1 cellular context compared by ENCODE assay signal in genomic region chr19:13116282-13117175, GRCh38.
TF ChIP-seq lines count a peak whose summit lies in the region.

Gene TRMT1, minus strand, starts transcription at chr19:13116740. Its CDS starts 341 bp downstream, at chr19:13116399.

TF ChIP-seq in HepG2, 621 proteins besides CTCF, POLR2A, EP300 and RAD21 (continued from another document and continues in another):
- TF ChIP-seq, protein P1, sequence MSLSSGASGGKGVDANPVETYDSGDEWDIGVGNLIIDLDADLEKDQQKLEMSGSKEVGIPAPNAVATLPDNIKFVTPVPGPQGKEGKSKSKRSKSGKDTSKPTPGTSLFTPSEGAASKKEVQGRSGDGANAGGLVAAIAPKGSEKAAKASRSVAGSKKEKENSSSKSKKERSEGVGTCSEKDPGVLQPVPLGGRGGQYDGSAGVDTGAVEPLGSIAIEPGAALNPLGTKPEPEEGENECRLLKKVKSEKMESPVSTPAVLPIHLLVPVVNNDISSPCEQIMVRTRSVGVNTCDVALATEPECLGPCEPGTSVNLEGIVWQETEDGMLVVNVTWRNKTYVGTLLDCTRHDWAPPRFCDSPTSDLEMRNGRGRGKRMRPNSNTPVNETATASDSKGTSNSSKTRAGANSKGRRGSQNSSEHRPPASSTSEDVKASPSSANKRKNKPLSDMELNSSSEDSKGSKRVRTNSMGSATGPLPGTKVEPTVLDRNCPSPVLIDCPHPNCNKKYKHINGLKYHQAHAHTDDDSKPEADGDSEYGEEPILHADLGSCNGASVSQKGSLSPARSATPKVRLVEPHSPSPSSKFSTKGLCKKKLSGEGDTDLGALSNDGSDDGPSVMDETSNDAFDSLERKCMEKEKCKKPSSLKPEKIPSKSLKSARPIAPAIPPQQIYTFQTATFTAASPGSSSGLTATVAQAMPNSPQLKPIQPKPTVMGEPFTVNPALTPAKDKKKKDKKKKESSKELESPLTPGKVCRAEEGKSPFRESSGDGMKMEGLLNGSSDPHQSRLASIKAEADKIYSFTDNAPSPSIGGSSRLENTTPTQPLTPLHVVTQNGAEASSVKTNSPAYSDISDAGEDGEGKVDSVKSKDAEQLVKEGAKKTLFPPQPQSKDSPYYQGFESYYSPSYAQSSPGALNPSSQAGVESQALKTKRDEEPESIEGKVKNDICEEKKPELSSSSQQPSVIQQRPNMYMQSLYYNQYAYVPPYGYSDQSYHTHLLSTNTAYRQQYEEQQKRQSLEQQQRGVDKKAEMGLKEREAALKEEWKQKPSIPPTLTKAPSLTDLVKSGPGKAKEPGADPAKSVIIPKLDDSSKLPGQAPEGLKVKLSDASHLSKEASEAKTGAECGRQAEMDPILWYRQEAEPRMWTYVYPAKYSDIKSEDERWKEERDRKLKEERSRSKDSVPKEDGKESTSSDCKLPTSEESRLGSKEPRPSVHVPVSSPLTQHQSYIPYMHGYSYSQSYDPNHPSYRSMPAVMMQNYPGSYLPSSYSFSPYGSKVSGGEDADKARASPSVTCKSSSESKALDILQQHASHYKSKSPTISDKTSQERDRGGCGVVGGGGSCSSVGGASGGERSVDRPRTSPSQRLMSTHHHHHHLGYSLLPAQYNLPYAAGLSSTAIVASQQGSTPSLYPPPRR (CRISPR knock-in tag; IDR thresholded peaks at IDR 0.05; ENCODE audit: borderline replicate concordance): no peak; the same call in 1 of the 2 replicates
- no peak for TF ChIP-seq HDAC6 (IDR thresholded peaks at IDR 0.05; ENCODE audit: low read depth, low read length)
- TF ChIP-seq ZNF251 (CRISPR knock-in tag; IDR thresholded peaks at IDR 0.05): no peak
- TF ChIP-seq, protein P2, sequence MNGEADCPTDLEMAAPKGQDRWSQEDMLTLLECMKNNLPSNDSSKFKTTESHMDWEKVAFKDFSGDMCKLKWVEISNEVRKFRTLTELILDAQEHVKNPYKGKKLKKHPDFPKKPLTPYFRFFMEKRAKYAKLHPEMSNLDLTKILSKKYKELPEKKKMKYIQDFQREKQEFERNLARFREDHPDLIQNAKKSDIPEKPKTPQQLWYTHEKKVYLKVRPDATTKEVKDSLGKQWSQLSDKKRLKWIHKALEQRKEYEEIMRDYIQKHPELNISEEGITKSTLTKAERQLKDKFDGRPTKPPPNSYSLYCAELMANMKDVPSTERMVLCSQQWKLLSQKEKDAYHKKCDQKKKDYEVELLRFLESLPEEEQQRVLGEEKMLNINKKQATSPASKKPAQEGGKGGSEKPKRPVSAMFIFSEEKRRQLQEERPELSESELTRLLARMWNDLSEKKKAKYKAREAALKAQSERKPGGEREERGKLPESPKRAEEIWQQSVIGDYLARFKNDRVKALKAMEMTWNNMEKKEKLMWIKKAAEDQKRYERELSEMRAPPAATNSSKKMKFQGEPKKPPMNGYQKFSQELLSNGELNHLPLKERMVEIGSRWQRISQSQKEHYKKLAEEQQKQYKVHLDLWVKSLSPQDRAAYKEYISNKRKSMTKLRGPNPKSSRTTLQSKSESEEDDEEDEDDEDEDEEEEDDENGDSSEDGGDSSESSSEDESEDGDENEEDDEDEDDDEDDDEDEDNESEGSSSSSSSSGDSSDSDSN (CRISPR knock-in tag; IDR thresholded peaks at IDR 0.05): peak; percentile 60
- no peak for TF ChIP-seq FOXJ3 (CRISPR knock-in tag; IDR thresholded peaks at IDR 0.05; ENCODE audit: borderline replicate concordance)
- TF ChIP-seq, protein P3, sequence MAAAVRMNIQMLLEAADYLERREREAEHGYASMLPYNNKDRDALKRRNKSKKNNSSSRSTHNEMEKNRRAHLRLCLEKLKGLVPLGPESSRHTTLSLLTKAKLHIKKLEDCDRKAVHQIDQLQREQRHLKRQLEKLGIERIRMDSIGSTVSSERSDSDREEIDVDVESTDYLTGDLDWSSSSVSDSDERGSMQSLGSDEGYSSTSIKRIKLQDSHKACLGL (CRISPR knock-in tag; IDR thresholded peaks at IDR 0.05): peak; percentile 99; the same call in 1 of the 2 replicates
- 0 out of 2 replicates have a peak, but pooled peaks have one; percentile 22 for TF ChIP-seq E2F5 (CRISPR knock-in tag; conservative IDR thresholded peaks at IDR 0.05)
- TF ChIP-seq ZNF782 (CRISPR knock-in tag; IDR thresholded peaks at IDR 0.05; ENCODE audit: borderline replicate concordance): no peak; the same call in 1 of the 2 replicates
- peak; percentile 40; the same call in 1 of the 2 replicates for TF ChIP-seq ZNF225 (CRISPR knock-in tag; IDR thresholded peaks at IDR 0.05)
- no peak for TF ChIP-seq CHCHD3 (CRISPR knock-in tag; IDR thresholded peaks at IDR 0.05)
- TF ChIP-seq, protein P4, sequence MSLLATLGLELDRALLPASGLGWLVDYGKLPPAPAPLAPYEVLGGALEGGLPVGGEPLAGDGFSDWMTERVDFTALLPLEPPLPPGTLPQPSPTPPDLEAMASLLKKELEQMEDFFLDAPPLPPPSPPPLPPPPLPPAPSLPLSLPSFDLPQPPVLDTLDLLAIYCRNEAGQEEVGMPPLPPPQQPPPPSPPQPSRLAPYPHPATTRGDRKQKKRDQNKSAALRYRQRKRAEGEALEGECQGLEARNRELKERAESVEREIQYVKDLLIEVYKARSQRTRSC (CRISPR knock-in tag; IDR thresholded peaks at IDR 0.05; ENCODE audit: low read depth): 0 out of 2 replicates have a peak, but pooled peaks have one; percentile 48
- no peak for TF ChIP-seq GATA4 (IDR thresholded peaks at IDR 0.05; ENCODE audit: borderline replicate concordance, low read depth)
- TF ChIP-seq PHF20 (CRISPR knock-in tag; IDR thresholded peaks at IDR 0.05): peak; percentile 99
- peak; percentile 99 for TF ChIP-seq ZMYM3 (CRISPR knock-in tag; IDR thresholded peaks at IDR 0.05)
- peak; percentile 33; the same call in 1 of the 2 replicates for TF ChIP-seq JUND (CRISPR knock-in tag; IDR thresholded peaks at IDR 0.05)
- no peak for TF ChIP-seq PHB2 (IDR thresholded peaks at IDR 0.05; ENCODE audit: partially characterized antibody)
- no peak for TF ChIP-seq ZNF557 (CRISPR knock-in tag; IDR thresholded peaks at IDR 0.05)
- 0 out of 2 replicates have a peak, but pooled peaks have one; percentile 55 for TF ChIP-seq MAF1 (CRISPR knock-in tag; IDR thresholded peaks at IDR 0.05; ENCODE audit: borderline replicate concordance)
- TF ChIP-seq ZSCAN30 (CRISPR knock-in tag; IDR thresholded peaks at IDR 0.05): no peak
- peak; percentile 99 for TF ChIP-seq KDM1A (CRISPR knock-in tag; IDR thresholded peaks at IDR 0.05)
- TF ChIP-seq ZNF3 (CRISPR knock-in tag; IDR thresholded peaks at IDR 0.05): no peak
- TF ChIP-seq SSRP1 (CRISPR knock-in tag; IDR thresholded peaks at IDR 0.05): no peak
- no peak for TF ChIP-seq ZNF678 (CRISPR knock-in tag; IDR thresholded peaks at IDR 0.05)
- TF ChIP-seq ETV5 (CRISPR knock-in tag; IDR thresholded peaks at IDR 0.05; ENCODE audit: borderline replicate concordance): peak; percentile 53; the same call in 1 of the 2 replicates
- TF ChIP-seq, protein P5, sequence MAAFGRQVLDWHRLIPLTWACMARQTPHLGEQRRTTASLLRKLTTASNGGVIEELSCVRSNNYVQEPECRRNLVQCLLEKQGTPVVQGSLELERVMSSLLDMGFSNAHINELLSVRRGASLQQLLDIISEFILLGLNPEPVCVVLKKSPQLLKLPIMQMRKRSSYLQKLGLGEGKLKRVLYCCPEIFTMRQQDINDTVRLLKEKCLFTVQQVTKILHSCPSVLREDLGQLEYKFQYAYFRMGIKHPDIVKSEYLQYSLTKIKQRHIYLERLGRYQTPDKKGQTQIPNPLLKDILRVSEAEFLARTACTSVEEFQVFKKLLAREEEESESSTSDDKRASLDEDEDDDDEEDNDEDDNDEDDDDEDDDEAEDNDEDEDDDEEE (CRISPR knock-in tag; IDR thresholded peaks at IDR 0.05): no peak
- TF ChIP-seq CEBPG (CRISPR knock-in tag; IDR thresholded peaks at IDR 0.05): no peak
- no peak for TF ChIP-seq SOX5 (CRISPR knock-in tag; IDR thresholded peaks at IDR 0.05; ENCODE audit: borderline replicate concordance)
- peak; percentile 56; the same call in 1 of the 2 replicates for TF ChIP-seq NFKB2 (CRISPR knock-in tag; IDR thresholded peaks at IDR 0.05; ENCODE audit: borderline replicate concordance)
- TF ChIP-seq CREBL2 (CRISPR knock-in tag; IDR thresholded peaks at IDR 0.05; ENCODE audit: borderline replicate concordance): no peak
- no peak; the same call in 1 of the 2 replicates for TF ChIP-seq HNF1A (IDR thresholded peaks at IDR 0.05; ENCODE audit: low read depth)
- TF ChIP-seq HNF1A (CRISPR knock-in tag; IDR thresholded peaks at IDR 0.05; ENCODE audit: borderline replicate concordance): peak; percentile 51; the same call in 1 of the 2 replicates
- TF ChIP-seq SRSF9 (IDR thresholded peaks at IDR 0.05; ENCODE audit: borderline replicate concordance, insufficient read depth, low read depth, low read length, poor library complexity, severe bottlenecking): no peak
- TF ChIP-seq CHD2 (IDR thresholded peaks at IDR 0.05; ENCODE audit: low read depth, low read length): no peak
- TF ChIP-seq FOSL1 (CRISPR knock-in tag; IDR thresholded peaks at IDR 0.05; ENCODE audit: borderline replicate concordance): no peak
- no peak; the same call in 1 of the 2 replicates for TF ChIP-seq WIZ (CRISPR knock-in tag; IDR thresholded peaks at IDR 0.05)
- TF ChIP-seq ZEB1 (IDR thresholded peaks at IDR 0.05; ENCODE audit: insufficient replicate concordance, low read depth): peak; percentile 40
- TF ChIP-seq GABPB1 (CRISPR knock-in tag; IDR thresholded peaks at IDR 0.05): peak; percentile 81
- no peak for TF ChIP-seq NR2F1 (CRISPR knock-in tag; IDR thresholded peaks at IDR 0.05)
- TF ChIP-seq HDAC1 (CRISPR knock-in tag; IDR thresholded peaks at IDR 0.05): peak; percentile 100
- peak; percentile 40; the same call in 1 of the 2 replicates for TF ChIP-seq ARID3A (IDR thresholded peaks at IDR 0.05; ENCODE audit: low read depth, low read length)
- TF ChIP-seq SUZ12 (IDR thresholded peaks at IDR 0.05; ENCODE audit: low read depth, low read length): no peak
- no peak for TF ChIP-seq THAP8 (CRISPR knock-in tag; IDR thresholded peaks at IDR 0.05; ENCODE audit: borderline replicate concordance)
- peak; percentile 88; the same call in 1 of the 2 replicates for TF ChIP-seq BRD4 (CRISPR knock-in tag; IDR thresholded peaks at IDR 0.05)
- no peak for TF ChIP-seq RNF2 (conservative IDR thresholded peaks at IDR 0.05; ENCODE audit: low read depth)
- TF ChIP-seq KLF11 (CRISPR knock-in tag; IDR thresholded peaks at IDR 0.05): no peak
- no peak for TF ChIP-seq GZF1 (CRISPR knock-in tag; IDR thresholded peaks at IDR 0.05)
- TF ChIP-seq ZNF431 (CRISPR knock-in tag; IDR thresholded peaks at IDR 0.05; ENCODE audit: borderline replicate concordance, low read depth): no peak
- TF ChIP-seq KLF16 (CRISPR knock-in tag; IDR thresholded peaks at IDR 0.05): peak in 1 of 2 experiments; percentile 65; a peak in 2 of 4 replicates
